9 cellular contexts compared by ENCODE assay signal in the genomic region with DNA sequence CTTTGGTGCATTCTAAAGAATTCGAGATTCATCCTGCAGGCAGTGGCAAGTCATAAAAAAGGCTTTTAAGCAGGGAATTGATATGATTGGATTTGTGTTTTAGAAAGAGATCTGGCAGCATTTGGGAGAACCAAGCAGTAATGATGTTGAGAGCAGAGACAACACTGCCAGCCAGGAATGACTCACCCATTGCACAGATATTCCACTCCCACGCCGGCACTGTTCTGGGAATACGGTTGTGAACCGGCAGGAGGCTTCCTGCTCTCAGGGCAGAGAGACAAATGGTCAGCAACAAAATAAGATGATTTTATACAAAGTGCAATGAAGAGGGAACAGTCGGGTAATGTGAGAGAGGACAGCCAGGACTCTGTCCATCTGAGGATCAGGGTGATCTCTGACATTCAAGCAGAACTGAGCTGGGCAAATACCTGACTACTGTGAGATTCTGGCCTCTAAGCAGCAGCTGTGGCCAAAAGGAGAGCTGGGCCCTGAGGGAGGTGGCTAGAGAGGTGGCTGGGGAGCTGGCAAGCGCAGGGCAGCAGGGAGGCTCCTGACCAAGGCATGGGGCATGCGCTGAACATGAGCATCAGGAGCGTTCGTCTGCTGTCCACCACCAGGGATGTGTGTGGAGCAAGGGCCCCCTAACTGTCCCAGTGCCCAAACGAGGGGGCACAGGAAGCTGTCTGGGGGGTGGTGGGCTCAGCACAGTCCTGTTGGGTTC. TPM values are rescaled to one million over a fixed set of nuclear protein-coding genes. Genes with fewer than 3 reads are reported as not detected.
DNase-seq lines count a peak whose midpoint lies in the region; ATAC-seq lines count a peak whose summit lies in the region.
"Had no signal": no experiment of that assay in that cellular context is flagged by ENCODE, and none has a peak within 500 bp of the region (broad histone marks: within the 10 kb centered on the region; RNA-seq: fewer than 3 reads in every experiment).

No MANE protein-coding gene starts in this region.

- intact Hi-C loops in sciatic nerve (cut with DNase I): no loop called here

- H3K36me3 ChIP-seq in adipocyte (ENCODE audit: control insufficient read depth, insufficient read depth, low read length, severe bottlenecking): no peaks in the 10 kb centered on the region

- H3K4me1 ChIP-seq in adipocyte (ENCODE audit: control insufficient read depth, insufficient read depth, low read length): peaks cover 38% of the 10 kb centered on the region

- peak overlapping the region; percentile 54 for H3K9ac ChIP-seq in adipocyte (ENCODE audit: low read length)

- H3K27me3 ChIP-seq in adipocyte (replicated peaks; ENCODE audit: control insufficient read depth, insufficient read depth, low read length): no peaks in the 10 kb centered on the region

- peak overlapping the region; percentile 22 for H3K4me3 ChIP-seq in adipocyte (ENCODE audit: low read length)

- H3K9me3 ChIP-seq in adipocyte (ENCODE audit: control insufficient read depth, low read length): no peaks in the 10 kb centered on the region

- ATAC-seq in sciatic nerve (peak; percentile 88), GM18873 (IDR thresholded peaks at IDR 0.05; ENCODE audit: low FRiP score, unreplicated experiment) (no peak), HG03095 (IDR thresholded peaks at IDR 0.05; ENCODE audit: unreplicated experiment) (no peak)

- DNase-seq in EL: peak; percentile 83
- DNase-seq in adipocyte (ENCODE audit: low read depth): peak; percentile 88
- peak; percentile 56 for DNase-seq in foreskin melanocyte
- DNase-seq in sciatic nerve (ENCODE audit: low spot score): no peak
- no peak for DNase-seq in mucosa of gallbladder (ENCODE audit: low spot score)
- no peak for DNase-seq in NCI-H2227 (lab: John Stamatoyannopoulos, UW; ENCODE audit: unreplicated experiment)
- DNase-seq: kidney had no signal

RNA-seq across cellular contexts. Expression of a gene that starts 56.1 kb away (rescaled TPM):
- 35.9 TPM for total RNA-seq in sciatic nerve
- 41.5 TPM for total RNA-seq in mucosa of gallbladder

Comparison
In these comparisons a context has a peak if more than half of its experiments do, and no peak if none do; other contexts are left out.
1. DNase-seq: peak in EL (single experiment), adipocyte (single experiment) and foreskin melanocyte (single experiment); none in sciatic nerve (single experiment), mucosa of gallbladder (single experiment) and NCI-H2227 (single experiment).